Comparison of ENCODE assay signal across 8 cellular contexts in the genomic region with DNA sequence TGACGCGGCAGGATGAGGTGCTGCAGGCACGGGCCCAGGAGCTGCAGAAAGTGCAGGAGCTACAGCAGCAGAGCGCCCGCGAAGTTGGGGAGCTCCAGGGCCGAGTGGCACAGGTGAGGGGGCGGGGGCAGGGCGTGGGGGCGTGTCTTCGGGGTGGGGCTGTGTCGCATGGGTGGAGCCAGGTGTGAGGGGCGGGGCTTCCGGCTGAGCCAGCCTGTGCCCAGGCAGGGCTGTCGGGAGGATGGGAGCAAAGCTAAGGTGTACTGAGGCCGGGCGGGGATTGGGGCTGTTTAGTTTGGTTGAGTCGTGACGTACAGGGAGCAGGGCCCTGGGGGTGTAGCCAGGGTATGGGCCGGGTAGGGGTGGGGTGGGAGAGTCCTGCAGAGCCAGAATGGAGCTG.
DNase-seq lines count a peak whose midpoint lies in the region; ATAC-seq and FAIRE-seq lines count a peak whose summit lies in the region.

No MANE protein-coding gene starts in this region.

- H3K27me3 Mint-ChIP-seq in activated naive CD4-positive, alpha-beta T cell treated with anti-CD3 and anti-CD28 coated beads, Interleukin-2, amount 10 ng/mL, durations not matched to agents 7 days and 5 days, result peaks cover 23% of the 10 kb centered on the region
- H3K27me3 Mint-ChIP-seq in memory B cell, result peaks cover 22% of the 10 kb centered on the region
- H3K27me3 Mint-ChIP-seq in T-helper 2 cell treated with Interferon-gamma antibody and Interleukin-4, amounts not matched to agents 5 μg/mL and 100 μg/mL, for 36 hours (ENCODE audit: low read depth), result peaks cover 4% of the 10 kb centered on the region

- no peaks in the 10 kb centered on the region for H3K36me3 Mint-ChIP-seq in activated naive CD4-positive, alpha-beta T cell treated with anti-CD3 and anti-CD28 coated beads, Interleukin-2, amount 10 ng/mL, durations not matched to agents 7 days and 5 days
- H3K36me3 Mint-ChIP-seq in memory B cell, result no peaks in the 10 kb centered on the region
- no peaks in the 10 kb centered on the region for H3K36me3 Mint-ChIP-seq in T-helper 2 cell treated with Interferon-gamma antibody and Interleukin-4, amounts not matched to agents 5 μg/mL and 100 μg/mL, for 36 hours (ENCODE audit: low read depth)

- no peak overlapping the region for H3K27ac Mint-ChIP-seq in activated naive CD4-positive, alpha-beta T cell treated with anti-CD3 and anti-CD28 coated beads, Interleukin-2, amount 10 ng/mL, durations not matched to agents 7 days and 5 days
- no peak overlapping the region for H3K27ac Mint-ChIP-seq in memory B cell
- H3K27ac Mint-ChIP-seq in T-helper 2 cell treated with Interferon-gamma antibody and Interleukin-4, amounts not matched to agents 5 μg/mL and 100 μg/mL, for 36 hours, result no peak overlapping the region

- CTCF ChIA-PET in activated naive CD4-positive, alpha-beta T cell treated with anti-CD3 and anti-CD28 coated beads, Interleukin-2, amount 10 ng/mL, durations not matched to agents 7 days and 5 days (lab: Charles Lee), result no interaction called here

- no peaks in the 10 kb centered on the region for H3K9me3 Mint-ChIP-seq in activated naive CD4-positive, alpha-beta T cell treated with anti-CD3 and anti-CD28 coated beads, Interleukin-2, amount 10 ng/mL, durations not matched to agents 7 days and 5 days
- peaks cover 1% of the 10 kb centered on the region for H3K9me3 Mint-ChIP-seq in memory B cell
- H3K9me3 Mint-ChIP-seq in T-helper 2 cell treated with Interferon-gamma antibody and Interleukin-4, amounts not matched to agents 5 μg/mL and 100 μg/mL, for 36 hours, result no peaks in the 10 kb centered on the region

- FAIRE-seq in urothelium cell line (lab: Jason Lieb, UNC), result no peak

- peak; percentile 44 for ATAC-seq in memory B cell (ENCODE audit: low read depth)
- ATAC-seq in HG02759 (IDR thresholded peaks at IDR 0.05; ENCODE audit: unreplicated experiment), result no peak

- no peaks in the 10 kb centered on the region for H3K4me1 Mint-ChIP-seq in activated naive CD4-positive, alpha-beta T cell treated with anti-CD3 and anti-CD28 coated beads, Interleukin-2, amount 10 ng/mL, durations not matched to agents 7 days and 5 days
- peaks cover 4% of the 10 kb centered on the region for H3K4me1 Mint-ChIP-seq in memory B cell
- H3K4me1 Mint-ChIP-seq in T-helper 2 cell treated with Interferon-gamma antibody and Interleukin-4, amounts not matched to agents 5 μg/mL and 100 μg/mL, for 36 hours (ENCODE audit: low read depth), result no peaks in the 10 kb centered on the region

- H3K4me3 Mint-ChIP-seq in activated naive CD4-positive, alpha-beta T cell treated with anti-CD3 and anti-CD28 coated beads, Interleukin-2, amount 10 ng/mL, durations not matched to agents 7 days and 5 days, result no peak overlapping the region
- no peak overlapping the region for H3K4me3 Mint-ChIP-seq in memory B cell
- no peak overlapping the region for H3K4me3 Mint-ChIP-seq in T-helper 2 cell treated with Interferon-gamma antibody and Interleukin-4, amounts not matched to agents 5 μg/mL and 100 μg/mL, for 36 hours

- peak; percentile 42 for DNase-seq in activated naive CD4-positive, alpha-beta T cell treated with anti-CD3 and anti-CD28 coated beads, Interleukin-2, amount 10 ng/mL, durations not matched to agents 7 days and 5 days
- no peak for DNase-seq in activated naive CD4-positive, alpha-beta T cell treated with Interleukin-2 at 50 U/mL for 16 hours
- peak; percentile 26 for DNase-seq in activated T-cell treated with anti-CD3 and anti-CD28 coated beads for 48 hours (ENCODE audit: low read depth)
- no peak for DNase-seq in memory B cell (ENCODE audit: low spot score in 2 of 2)
- DNase-seq in urothelium cell line (ENCODE audit: low spot score), result peak; percentile 59
- DNase-seq in effector CD4-positive, alpha-beta T cell, result no peak
- no peak for DNase-seq in T-helper 2 cell treated with Interferon-gamma antibody and Interleukin-4, amounts not matched to agents 5 μg/mL and 100 μg/mL, for 36 hours (ENCODE audit: low spot score)

Comparison
In these comparisons a context has a peak if more than half of its experiments do, and no peak if none do; other contexts are left out.
1. DNase-seq: peak in activated naive CD4-positive, alpha-beta T cell treated with anti-CD3 and anti-CD28 coated beads, Interleukin-2, amount 10 ng/mL, durations not matched to agents 7 days and 5 days (single experiment), activated T-cell treated with anti-CD3 and anti-CD28 coated beads for 48 hours (single experiment) and urothelium cell line (single experiment); none in activated naive CD4-positive, alpha-beta T cell treated with Interleukin-2 at 50 U/mL for 16 hours (single experiment), memory B cell (0 of 2), effector CD4-positive, alpha-beta T cell (single experiment) and T-helper 2 cell treated with Interferon-gamma antibody and Interleukin-4, amounts not matched to agents 5 μg/mL and 100 μg/mL, for 36 hours (single experiment).